9 cellular contexts compared by ENCODE assay signal in genomic region chr14:71399057-71399487, GRCh38.
DNase-seq lines count a peak whose midpoint lies in the region; ATAC-seq and TF ChIP-seq lines count a peak whose summit lies in the region.
"Had no signal": no experiment of that assay in that cellular context is flagged by ENCODE, and none has a peak within 500 bp of the region (broad histone marks: within the 10 kb centered on the region; RNA-seq: fewer than 3 reads in every experiment).

No MANE protein-coding gene starts in this region.

- peak overlapping the region; percentile 94 for H3K27ac Mint-ChIP-seq in activated T-helper 1 cell treated with anti-CD3 and anti-CD28 coated beads, Interleukin-12 subunit alpha, Interleukin-12 subunit beta, Interleukin-2, Interleukin-4 antibody, amounts not matched to agents 30 ng/mL and 10 ng/mL and 1 ng/mL, durations not matched to agents 14 hours and 24 hours and 36 hours
- H3K27ac Mint-ChIP-seq in stimulated activated effector memory CD8-positive, alpha-beta T cell treated with anti-CD3 and anti-CD28 coated beads, Interleukin-12 subunit alpha, Interleukin-12 subunit beta, amount 100 ng/mL, for 72 hours, result peak overlapping the region; percentile 92
- no peak overlapping the region for H3K27ac Mint-ChIP-seq in glutamatergic neuron (ENCODE audit: unreplicated experiment)

- H3K36me3 Mint-ChIP-seq in activated T-helper 1 cell treated with anti-CD3 and anti-CD28 coated beads, Interleukin-12 subunit alpha, Interleukin-12 subunit beta, Interleukin-2, Interleukin-4 antibody, amounts not matched to agents 30 ng/mL and 10 ng/mL and 1 ng/mL, durations not matched to agents 14 hours and 24 hours and 36 hours (ENCODE audit: low read depth), result peaks cover 5% of the 10 kb centered on the region
- H3K36me3 Mint-ChIP-seq in stimulated activated effector memory CD8-positive, alpha-beta T cell treated with anti-CD3 and anti-CD28 coated beads, Interleukin-12 subunit alpha, Interleukin-12 subunit beta, amount 100 ng/mL, for 72 hours, result peaks cover 12% of the 10 kb centered on the region
- no peaks in the 10 kb centered on the region for H3K36me3 Mint-ChIP-seq in glutamatergic neuron (ENCODE audit: unreplicated experiment)

- H3K4me1 Mint-ChIP-seq in activated T-helper 1 cell treated with anti-CD3 and anti-CD28 coated beads, Interleukin-12 subunit alpha, Interleukin-12 subunit beta, Interleukin-2, Interleukin-4 antibody, amounts not matched to agents 30 ng/mL and 10 ng/mL and 1 ng/mL, durations not matched to agents 14 hours and 24 hours and 36 hours (ENCODE audit: low read depth), result peaks cover 65% of the 10 kb centered on the region
- peaks cover 55% of the 10 kb centered on the region for H3K4me1 Mint-ChIP-seq in stimulated activated effector memory CD8-positive, alpha-beta T cell treated with anti-CD3 and anti-CD28 coated beads, Interleukin-12 subunit alpha, Interleukin-12 subunit beta, amount 100 ng/mL, for 72 hours
- H3K4me1 Mint-ChIP-seq in glutamatergic neuron (ENCODE audit: low read depth, unreplicated experiment), result no peaks in the 10 kb centered on the region

- peak; percentile 13 for DNase-seq in stimulated activated CD4-positive, alpha-beta T cell treated with anti-CD3 and anti-CD28 coated beads, Interleukin-2, amount 100 ng/mL, for 4 hours (ENCODE audit: low read depth)
- DNase-seq in stimulated activated CD4-positive, alpha-beta T cell treated with anti-CD3 and anti-CD28 coated beads, Interleukin-15, amount 100 ng/mL, for 24 hours, result no peak
- peak; percentile 27 for DNase-seq in activated T-helper 1 cell treated with anti-CD3 and anti-CD28 coated beads, Interleukin-12 subunit alpha, Interleukin-12 subunit beta, Interleukin-2, Interleukin-4 antibody, amounts not matched to agents 30 ng/mL and 10 ng/mL and 1 ng/mL, durations not matched to agents 14 hours and 24 hours and 36 hours (ENCODE audit: low spot score)
- no peak for DNase-seq in stimulated activated effector memory CD8-positive, alpha-beta T cell treated with anti-CD3 and anti-CD28 coated beads, Interleukin-12 subunit alpha, Interleukin-12 subunit beta, amount 100 ng/mL, for 72 hours (ENCODE audit: low spot score in 2 of 2)
- DNase-seq in putamen (ENCODE audit: low spot score) (no peak), glutamatergic neuron (no peak), NCI-H1930 (lab: John Stamatoyannopoulos, UW) (no peak)
- DNase-seq: DND-41 had no signal

- no peaks in the 10 kb centered on the region for H3K27me3 Mint-ChIP-seq in activated T-helper 1 cell treated with anti-CD3 and anti-CD28 coated beads, Interleukin-12 subunit alpha, Interleukin-12 subunit beta, Interleukin-2, Interleukin-4 antibody, amounts not matched to agents 30 ng/mL and 10 ng/mL and 1 ng/mL, durations not matched to agents 14 hours and 24 hours and 36 hours (ENCODE audit: insufficient read depth)
- no peaks in the 10 kb centered on the region for H3K27me3 Mint-ChIP-seq in glutamatergic neuron (ENCODE audit: unreplicated experiment)

- intact Hi-C loops in activated T-helper 1 cell treated with anti-CD3 and anti-CD28 coated beads, Interleukin-12 subunit alpha, Interleukin-12 subunit beta, Interleukin-2, Interleukin-4 antibody, amounts not matched to agents 30 ng/mL and 10 ng/mL and 1 ng/mL, durations not matched to agents 14 hours and 24 hours and 36 hours (cut with micrococcal nuclease), result loop anchor here (1.0 to 5.0 kb wide), 6 partner anchors 26 to 257 kb away; no protein-coding TSS in a partner anchor

- peak; percentile 76 for ATAC-seq in HG03159 (IDR thresholded peaks at IDR 0.05; ENCODE audit: unreplicated experiment)
- ATAC-seq in stimulated activated effector memory CD8-positive, alpha-beta T cell treated with anti-CD3 and anti-CD28 coated beads, Interleukin-12 subunit alpha, Interleukin-12 subunit beta, amount 100 ng/mL, for 72 hours, result peak; percentile 86

- H3K9me3 Mint-ChIP-seq in activated T-helper 1 cell treated with anti-CD3 and anti-CD28 coated beads, Interleukin-12 subunit alpha, Interleukin-12 subunit beta, Interleukin-2, Interleukin-4 antibody, amounts not matched to agents 30 ng/mL and 10 ng/mL and 1 ng/mL, durations not matched to agents 14 hours and 24 hours and 36 hours, result no peaks in the 10 kb centered on the region
- no peaks in the 10 kb centered on the region for H3K9me3 Mint-ChIP-seq in stimulated activated effector memory CD8-positive, alpha-beta T cell treated with anti-CD3 and anti-CD28 coated beads, Interleukin-12 subunit alpha, Interleukin-12 subunit beta, amount 100 ng/mL, for 72 hours
- peaks cover 2% of the 10 kb centered on the region for H3K9me3 Mint-ChIP-seq in glutamatergic neuron (ENCODE audit: unreplicated experiment)

- no peak for TF ChIP-seq CTCF in glutamatergic neuron (IDR thresholded peaks at IDR 0.05; ENCODE audit: partially characterized antibody, unreplicated experiment)

- peak overlapping the region; percentile 50 for H3K4me3 Mint-ChIP-seq in activated T-helper 1 cell treated with anti-CD3 and anti-CD28 coated beads, Interleukin-12 subunit alpha, Interleukin-12 subunit beta, Interleukin-2, Interleukin-4 antibody, amounts not matched to agents 30 ng/mL and 10 ng/mL and 1 ng/mL, durations not matched to agents 14 hours and 24 hours and 36 hours
- peak overlapping the region; percentile 14 for H3K4me3 Mint-ChIP-seq in stimulated activated effector memory CD8-positive, alpha-beta T cell treated with anti-CD3 and anti-CD28 coated beads, Interleukin-12 subunit alpha, Interleukin-12 subunit beta, amount 100 ng/mL, for 72 hours
- no peak overlapping the region for H3K4me3 Mint-ChIP-seq in glutamatergic neuron (ENCODE audit: unreplicated experiment)

Comparison
In these comparisons a context has a peak if more than half of its experiments do, and no peak if none do; other contexts are left out.
1. DNase-seq: peak in stimulated activated CD4-positive, alpha-beta T cell treated with anti-CD3 and anti-CD28 coated beads, Interleukin-2, amount 100 ng/mL, for 4 hours (single experiment) and activated T-helper 1 cell treated with anti-CD3 and anti-CD28 coated beads, Interleukin-12 subunit alpha, Interleukin-12 subunit beta, Interleukin-2, Interleukin-4 antibody, amounts not matched to agents 30 ng/mL and 10 ng/mL and 1 ng/mL, durations not matched to agents 14 hours and 24 hours and 36 hours (single experiment); none in stimulated activated CD4-positive, alpha-beta T cell treated with anti-CD3 and anti-CD28 coated beads, Interleukin-15, amount 100 ng/mL, for 24 hours (single experiment), stimulated activated effector memory CD8-positive, alpha-beta T cell treated with anti-CD3 and anti-CD28 coated beads, Interleukin-12 subunit alpha, Interleukin-12 subunit beta, amount 100 ng/mL, for 72 hours (0 of 2), putamen (single experiment), glutamatergic neuron (single experiment) and NCI-H1930 (0 of 2).